ENCODE assay signal across 8 cellular contexts in genomic region chr4:127781303-127782024, GRCh38. TPM values are rescaled to one million over a fixed set of nuclear protein-coding genes. Genes with fewer than 3 reads are reported as not detected.
A peak's percentile ranks its signal among the peaks of the same experiment; 100 is the strongest.
DNase-seq lines count a peak whose midpoint lies in the region; ATAC-seq, FAIRE-seq and TF ChIP-seq lines count a peak whose summit lies in the region.

No MANE protein-coding gene starts in this region.

- peak; percentile 59 for ATAC-seq in GM23338
- peak; percentile 61 for ATAC-seq in stimulated activated effector memory CD8-positive, alpha-beta T cell treated with anti-CD3 and anti-CD28 coated beads, Interleukin-12 subunit alpha, Interleukin-12 subunit beta, amount 100 ng/mL, for 72 hours

- H3K4me3 Mint-ChIP-seq in GM23338: peak overlapping the region; percentile 87
- peak overlapping the region; percentile 88 for H3K4me3 Mint-ChIP-seq in stimulated activated effector memory CD8-positive, alpha-beta T cell treated with anti-CD3 and anti-CD28 coated beads, Interleukin-12 subunit alpha, Interleukin-12 subunit beta, amount 100 ng/mL, for 72 hours

- peak overlapping the region; percentile 80 for H3K9ac ChIP-seq in KMS-11
- peak overlapping the region in 1 of 2 donors; percentile 36 for H3K9ac ChIP-seq in kidney (ENCODE audit: low read length in 2 of 2)

- H3K4me1 Mint-ChIP-seq in GM23338: peaks cover 30% of the 10 kb centered on the region
- peaks cover 19% of the 10 kb centered on the region for H3K4me1 Mint-ChIP-seq in stimulated activated effector memory CD8-positive, alpha-beta T cell treated with anti-CD3 and anti-CD28 coated beads, Interleukin-12 subunit alpha, Interleukin-12 subunit beta, amount 100 ng/mL, for 72 hours

- H3K4me3 ChIP-seq in GM12865 (ENCODE audit: low read depth, low read length) (peak overlapping the region; percentile 60), GM23338 (peak overlapping the region; percentile 69), KMS-11 (IDR thresholded peaks at IDR 0.05; ENCODE audit: insufficient read depth, low read depth, low read length) (peak overlapping the region; percentile 1), cardiac fibroblast (replicated peaks in 1 of 2; ENCODE audit: low read depth in 2 of 2, low read length in 2 of 2) (peak overlapping the region; percentile 77 to 79), kidney (ENCODE audit: low read length in 2 of 2) (peak overlapping the region; percentile 56 to 99)

- DNase-seq in GM12865 (ENCODE audit: low read depth): no peak
- peak; percentile 73 for DNase-seq in GM23338 (ENCODE audit: low spot score)
- peak in 1 of 2 donors; percentile 63 for DNase-seq in cardiac fibroblast (ENCODE audit: low read depth in 2 of 2)
- DNase-seq in kidney: peak; percentile 89
- DNase-seq in stimulated activated effector memory CD8-positive, alpha-beta T cell treated with anti-CD3 and anti-CD28 coated beads, Interleukin-12 subunit alpha, Interleukin-12 subunit beta, amount 100 ng/mL, for 72 hours (ENCODE audit: low spot score in 2 of 2): peak in 1 of 2 donors; percentile 9
- DNase-seq in SKM-1 treated with dmso at 0.1 percent for 144 hours (lab: John Stamatoyannopoulos, UW; ENCODE audit: unreplicated experiment): no peak
- no peak for DNase-seq in urothelium cell line (ENCODE audit: low spot score)

- H2AFZ ChIP-seq in GM23338 (peak overlapping the region; percentile 87), KMS-11 (ENCODE audit: low read depth) (peak overlapping the region; percentile 84)

- no peaks in the 10 kb centered on the region for H3K9me3 ChIP-seq in kidney (ENCODE audit: control insufficient read depth in 1 of 2, low read length in 2 of 2)

- H3K36me3 ChIP-seq in GM23338 (ENCODE audit: insufficient read depth) (no peaks in the 10 kb centered on the region), KMS-11 (ENCODE audit: insufficient read depth) (no peaks in the 10 kb centered on the region), kidney (ENCODE audit: control insufficient read depth in 1 of 2, insufficient read depth in 2 of 2, low read length in 2 of 2) (no peaks in the 10 kb centered on the region)

- H3K9me3 Mint-ChIP-seq in GM23338: peaks cover 7% of the 10 kb centered on the region
- H3K9me3 Mint-ChIP-seq in stimulated activated effector memory CD8-positive, alpha-beta T cell treated with anti-CD3 and anti-CD28 coated beads, Interleukin-12 subunit alpha, Interleukin-12 subunit beta, amount 100 ng/mL, for 72 hours: peaks cover 6% of the 10 kb centered on the region

- no peak overlapping the region for H3K27ac Mint-ChIP-seq in GM23338
- no peak overlapping the region for H3K27ac Mint-ChIP-seq in stimulated activated effector memory CD8-positive, alpha-beta T cell treated with anti-CD3 and anti-CD28 coated beads, Interleukin-12 subunit alpha, Interleukin-12 subunit beta, amount 100 ng/mL, for 72 hours

- intact Hi-C loops in kidney (cut with DNase I): no loop called here

- H3K27me3 Mint-ChIP-seq in GM23338 (ENCODE audit: insufficient read depth, low read depth, poor library complexity): peaks cover 30% of the 10 kb centered on the region

- peaks cover 4% of the 10 kb centered on the region; the same call in 1 of the 3 replicates for H3K36me3 Mint-ChIP-seq in GM23338 (ENCODE audit: low read depth)
- peaks cover 11% of the 10 kb centered on the region for H3K36me3 Mint-ChIP-seq in stimulated activated effector memory CD8-positive, alpha-beta T cell treated with anti-CD3 and anti-CD28 coated beads, Interleukin-12 subunit alpha, Interleukin-12 subunit beta, amount 100 ng/mL, for 72 hours

- no peaks in the 10 kb centered on the region for H4K20me1 ChIP-seq in GM23338 (replicated peaks; ENCODE audit: insufficient read depth)
- no peaks in the 10 kb centered on the region for H4K20me1 ChIP-seq in KMS-11 (ENCODE audit: insufficient read depth)

- H3K4me1 ChIP-seq in GM23338 (ENCODE audit: insufficient read depth) (peaks cover 13% of the 10 kb centered on the region; the same call in 1 of the 2 replicates), KMS-11 (ENCODE audit: low read depth, poor library complexity, severe bottlenecking) (peaks cover 61% of the 10 kb centered on the region), kidney (ENCODE audit: control insufficient read depth in 1 of 2, insufficient read depth in 1 of 2, low read depth in 1 of 2, low read length in 2 of 2) (no peaks in the 10 kb centered on the region)

- H3K9me2 ChIP-seq in GM23338 (ENCODE audit: insufficient read depth): no peaks in the 10 kb centered on the region

- no peak overlapping the region for H3K27ac ChIP-seq in GM23338 (ENCODE audit: low read depth)
- peak overlapping the region; percentile 76 for H3K27ac ChIP-seq in KMS-11
- H3K27ac ChIP-seq in kidney (ENCODE audit: low read depth in 2 of 2, low read length in 2 of 2): peak overlapping the region; percentile 89 to 94

- H3K4me2 ChIP-seq in GM23338 (peak overlapping the region; percentile 92), KMS-11 (peak overlapping the region; percentile 63; the same call in 1 of the 2 replicates)

- H3K27me3 ChIP-seq in GM23338 (ENCODE audit: insufficient read depth): peaks cover 55% of the 10 kb centered on the region
- H3K27me3 ChIP-seq in KMS-11 (ENCODE audit: insufficient read depth, low read depth): no peaks in the 10 kb centered on the region

- TF ChIP-seq CTCF in GM12865 (IDR thresholded peaks at IDR 0.05; ENCODE audit: insufficient read depth, low read depth, low read length, missing control alignments) (no peak), GM23338 (conservative IDR thresholded peaks at IDR 0.05; ENCODE audit: low read depth in 2 of 2) (no peak), KMS-11 (conservative IDR thresholded peaks at IDR 0.05; ENCODE audit: low read depth, low read length) (no peak), cardiac fibroblast (IDR thresholded peaks at IDR 0.05; ENCODE audit: low read depth, low read length) (no peak), kidney (IDR thresholded peaks at IDR 0.05; ENCODE audit: borderline replicate concordance, extremely low read depth, insufficient read depth) (no peak)

- no peak for FAIRE-seq in kidney (lab: Jason Lieb, UNC)
- FAIRE-seq in urothelium cell line (lab: Jason Lieb, UNC): no peak

- H3K79me2 ChIP-seq in GM23338 (replicated peaks; ENCODE audit: insufficient read depth) (no peaks in the 10 kb centered on the region), KMS-11 (ENCODE audit: insufficient read depth, low read depth) (peaks cover 31% of the 10 kb centered on the region; the same call in 1 of the 2 replicates)

- H3F3A ChIP-seq in GM23338 (replicated peaks; ENCODE audit: low read depth): 0 out of 2 replicates have a peak, but pooled peaks cover 7% of the 10 kb centered on the region

TF ChIP-seq in GM23338, 12 proteins besides CTCF, POLR2A, EP300 and RAD21:
- TF ChIP-seq EZH2 (IDR thresholded peaks at IDR 0.05; ENCODE audit: low read depth, unreplicated experiment) (peak; percentile 27), POLR2AphosphoS5 (IDR thresholded peaks at IDR 0.05; ENCODE audit: low read depth) (no peak)

RNA-seq across cellular contexts. Expression of gene HSPA4L, which starts 0.7 kb away (rescaled TPM):
- 4.2 and 6.6 TPM in 2 replicates for total RNA-seq in GM23338 (2014; rRNA removed; shearing (Covaris generic))
- 3.0 and 3.5 TPM in 2 replicates for polyA plus RNA-seq in GM23338 (2016; fragmentation: Nextera tagmentation; extraction: Ambion mirVana)
- total RNA-seq in kidney: 13.5 TPM
- 8.8 TPM for polyA plus RNA-seq in kidney (ENCODE audit: insufficient read depth, low read depth, low replicate concordance)

RNA-seq across cellular contexts. Expression of gene SLC25A31, which starts 51.3 kb away (rescaled TPM):
- not detected in 2 replicates for total RNA-seq in GM23338 (2014; rRNA removed; shearing (Covaris generic))
- polyA plus RNA-seq in GM23338 (2016; fragmentation: Nextera tagmentation; extraction: Ambion mirVana): not detected in 2 replicates
- not detected for total RNA-seq in kidney
- polyA plus RNA-seq in kidney (ENCODE audit: insufficient read depth, low read depth, low replicate concordance): not detected

Comparison
In these comparisons a context has a peak if more than half of its experiments do, and no peak if none do; other contexts are left out.
1. DNase-seq: peak in GM23338 (single experiment) and kidney (single experiment); none in GM12865 (single experiment), SKM-1 treated with dmso at 0.1 percent for 144 hours (single experiment) and urothelium cell line (single experiment).
2. H3K4me3 ChIP-seq: peak in every context shown above with its lines; median percentile 78 in cardiac fibroblast; 78 in kidney; 69 in GM23338; 60 in GM12865; 1 in KMS-11.